Comparison of ENCODE assay signal across 8 cellular contexts in genomic region chr19:45507864-45508680, GRCh38. TPM values are rescaled to one million over a fixed set of nuclear protein-coding genes. Genes with fewer than 3 reads are reported as not detected.
DNase-seq lines count a peak whose midpoint lies in the region; ATAC-seq, FAIRE-seq and TF ChIP-seq lines count a peak whose summit lies in the region.

No MANE protein-coding gene starts in this region.

- no peak for ATAC-seq in body of pancreas
- ATAC-seq in HG02840 (IDR thresholded peaks at IDR 0.05; ENCODE audit: low FRiP score, unreplicated experiment), result no peak

- CTCF ChIA-PET in RWPE1 (lab: Yijun Ruan, JAX), result interaction anchor here (0.6 kb wide), 3 partner anchors 21 to 107 kb away, joined by 3 to 6 read pairs (median 5); no protein-coding TSS in a partner anchor

- H3K4me1 ChIP-seq in body of pancreas (peaks cover 23% of the 10 kb centered on the region), keratinocyte (ENCODE audit: control insufficient read depth, extremely low read depth, insufficient read depth, low read length) (peaks cover 35% of the 10 kb centered on the region)

- H3K79me2 ChIP-seq in keratinocyte (ENCODE audit: control insufficient read depth, insufficient read depth, low read length), result peaks cover 57% of the 10 kb centered on the region

- peak overlapping the region; percentile 94 for H3K9ac ChIP-seq in keratinocyte (ENCODE audit: control insufficient read depth, extremely low read depth, insufficient read depth, low read length)

- no peaks in the 10 kb centered on the region for H3K27me3 ChIP-seq in body of pancreas
- no peaks in the 10 kb centered on the region for H3K27me3 ChIP-seq in keratinocyte (ENCODE audit: control insufficient read depth, extremely low read depth, insufficient read depth, low read length)

- POLR2A ChIA-PET in RWPE1 (lab: Yijun Ruan, JAX; ENCODE audit: low non-redundant PET), result interaction anchor here (0.6 to 1.3 kb wide), 2 partner anchors 21 to 244 kb away, joined by 3 to 7 read pairs; no protein-coding TSS in a partner anchor

- H3K9me3 ChIP-seq in body of pancreas (no peaks in the 10 kb centered on the region), keratinocyte (ENCODE audit: control insufficient read depth, low read depth, low read length) (no peaks in the 10 kb centered on the region)

- no peak for TF ChIP-seq POLR2A in body of pancreas (IDR thresholded peaks at IDR 0.05)

- H3K9me1 ChIP-seq in keratinocyte (ENCODE audit: control insufficient read depth, extremely low read depth, insufficient read depth, low read length), result peaks cover 3% of the 10 kb centered on the region

- DNase-seq in NCI-H345 (lab: John Stamatoyannopoulos, UW) (peak; percentile 60), NCI-H345 treated with DMSO at 0.1 percent for 48 hours (lab: John Stamatoyannopoulos, UW; ENCODE audit: unreplicated experiment) (no peak), RWPE1 (ENCODE audit: low spot score) (no peak), body of pancreas (peak; percentile 52 to 68 (median 66)), keratinocyte (ENCODE audit: low read depth, low spot score) (no peak), cerebellar cortex (ENCODE audit: low spot score) (no peak)
- peak; percentile 53 to 63 for DNase-seq in stimulated activated CD4-positive, alpha-beta T cell treated with anti-CD3 and anti-CD28 coated beads, Interleukin-4, amount 100 ng/mL, for 4 hours

- no peak overlapping the region for H2AFZ ChIP-seq in keratinocyte (ENCODE audit: control insufficient read depth, low read length)

- WGBS in body of pancreas, 2 donors, result 1% methylated on average over 14 to 28 of the region's 44 CpGs

- TF ChIP-seq CTCF in RWPE1 (conservative IDR thresholded peaks at IDR 0.05; ENCODE audit: low read depth) (no peak), body of pancreas (IDR thresholded peaks at IDR 0.05) (no peak), keratinocyte (optimal IDR thresholded peaks at IDR 0.05 in 1 of 3, IDR thresholded peaks at IDR 0.05 in 1 of 3, conservative IDR thresholded peaks at IDR 0.05 in 1 of 3; ENCODE audit: extremely low read depth in 1 of 3, insufficient read depth in 2 of 3, low read length in 3 of 3) (no peak)

- H3K4me3 ChIP-seq in body of pancreas (peak overlapping the region; percentile 60 to 97), keratinocyte (ENCODE audit: control insufficient read depth in 2 of 3, extremely low read depth in 1 of 3, insufficient read depth in 2 of 3, low read depth in 1 of 3, low read length in 3 of 3) (peak overlapping the region; percentile 58 to 99 (median 86))

- no peak for FAIRE-seq in keratinocyte (lab: Jason Lieb, UNC)

- peak overlapping the region; percentile 95 for H3K27ac ChIP-seq in RWPE1
- H3K27ac ChIP-seq in body of pancreas, result peak overlapping the region; percentile 90 to 99 (median 94)
- H3K27ac ChIP-seq in keratinocyte (ENCODE audit: control insufficient read depth, insufficient read depth, low read length), result peak overlapping the region; percentile 95

- dilution Hi-C loops in keratinocyte (cut with MboI; ENCODE audit: extremely low pct_ligation_motif_present, low sequenced_read_pairs), result no loop called here

- H3K36me3 ChIP-seq in body of pancreas (replicated peaks in 1 of 2; ENCODE audit: insufficient read depth in 1 of 2, low read depth in 2 of 2) (no peaks in the 10 kb centered on the region), keratinocyte (ENCODE audit: control insufficient read depth in 2 of 2, extremely low read depth in 1 of 2, insufficient read depth in 2 of 2, low read length in 2 of 2) (peaks cover 3 to 17% of the 10 kb centered on the region in 2 experiments)

- H3K4me2 ChIP-seq in keratinocyte (ENCODE audit: control insufficient read depth, extremely low read depth, insufficient read depth, low read depth, low read length), result peak overlapping the region; percentile 90

- peaks cover 22% of the 10 kb centered on the region for H4K20me1 ChIP-seq in keratinocyte (ENCODE audit: control insufficient read depth, extremely low read depth, insufficient read depth, low read length)

- intact Hi-C loops in body of pancreas (cut with DNase I), result no loop called here

RNA-seq across cellular contexts. Expression of gene VASP, which starts 0.8 kb away (rescaled TPM):
- 10 to 100 TPM; 27.0 to 29.7 TPM for total RNA-seq in body of pancreas
- polyA plus RNA-seq in keratinocyte, result 99.0 to 117 TPM (median 110 TPM) in 3 replicates
- 76.9 TPM for polyA plus RNA-seq in keratinocyte (2011; ENCODE audit: low read depth)
- polyA plus RNA-seq in keratinocyte (2011; cell fraction: cytosol; rRNA removed), result 78.8 and 128 TPM in 2 replicates
- polyA plus RNA-seq in keratinocyte (2011; cell fraction: nucleus; rRNA removed), result 94.7 and 121 TPM in 2 replicates
- 53.7 and 126 TPM in 2 replicates for polyA plus RNA-seq in keratinocyte (2012; ENCODE audit: low replicate concordance)
- polyA minus RNA-seq in keratinocyte, result 88.7 to 145 TPM (median 99.3 TPM) in 3 replicates
- polyA minus RNA-seq in keratinocyte (2011; cell fraction: cytosol; rRNA and poly(A)+ RNA removed), result 240 TPM
- polyA minus RNA-seq in keratinocyte (2011; cell fraction: nucleus; rRNA and poly(A)+ RNA removed), result 117 and 165 TPM in 2 replicates

RNA-seq across cellular contexts. Expression of gene PPM1N, which starts 9.8 kb away (rescaled TPM):
- total RNA-seq in body of pancreas, result not detected
- polyA plus RNA-seq in keratinocyte, result 1.9 to 2.5 TPM (median 2.0 TPM) in 3 replicates
- polyA plus RNA-seq in keratinocyte (2011; ENCODE audit: low read depth), result 0.64 TPM
- polyA plus RNA-seq in keratinocyte (2011; cell fraction: cytosol; rRNA removed), result 1.6 and 2.1 TPM in 2 replicates
- 1.4 and 1.9 TPM in 2 replicates for polyA plus RNA-seq in keratinocyte (2011; cell fraction: nucleus; rRNA removed)
- 1.2 and 2.1 TPM in 2 replicates for polyA plus RNA-seq in keratinocyte (2012; ENCODE audit: low replicate concordance)
- 0.42 TPM in 1 of 3 replicates, not detected in the others for polyA minus RNA-seq in keratinocyte
- polyA minus RNA-seq in keratinocyte (2011; cell fraction: cytosol; rRNA and poly(A)+ RNA removed), result not detected
- not detected in 2 replicates for polyA minus RNA-seq in keratinocyte (2011; cell fraction: nucleus; rRNA and poly(A)+ RNA removed)

RNA-seq across cellular contexts. Expression of gene RTN2, which starts 11.2 kb away (rescaled TPM):
- total RNA-seq in body of pancreas, result 1 to 10 TPM; 2.9 to 5.6 TPM
- polyA plus RNA-seq in keratinocyte, result 8.5 to 13.6 TPM (median 12.2 TPM) in 3 replicates
- polyA plus RNA-seq in keratinocyte (2011; ENCODE audit: low read depth), result 4.5 TPM
- 7.2 and 12.4 TPM in 2 replicates for polyA plus RNA-seq in keratinocyte (2011; cell fraction: cytosol; rRNA removed)
- 6.7 and 10.0 TPM in 2 replicates for polyA plus RNA-seq in keratinocyte (2011; cell fraction: nucleus; rRNA removed)
- 7.5 and 15.7 TPM in 2 replicates for polyA plus RNA-seq in keratinocyte (2012; ENCODE audit: low replicate concordance)
- 5.7 to 20.4 TPM (median 8.5 TPM) in 3 replicates for polyA minus RNA-seq in keratinocyte
- 21.7 TPM for polyA minus RNA-seq in keratinocyte (2011; cell fraction: cytosol; rRNA and poly(A)+ RNA removed)
- polyA minus RNA-seq in keratinocyte (2011; cell fraction: nucleus; rRNA and poly(A)+ RNA removed), result 6.4 and 13.0 TPM in 2 replicates

RNA-seq across cellular contexts. Expression of gene FOSB, which starts 40.3 kb away (rescaled TPM):
- 10 to 100 TPM in 1 of 2 donors, 1 to 10 TPM in 1; 4.2 to 84.7 TPM for total RNA-seq in body of pancreas
- polyA plus RNA-seq in keratinocyte, result 0.27 to 4.6 TPM (median 3.9 TPM) in 3 replicates
- 7.5 TPM for polyA plus RNA-seq in keratinocyte (2011; ENCODE audit: low read depth)
- polyA plus RNA-seq in keratinocyte (2011; cell fraction: cytosol; rRNA removed), result 1.2 and 2.5 TPM in 2 replicates
- 69.0 and 109 TPM in 2 replicates for polyA plus RNA-seq in keratinocyte (2011; cell fraction: nucleus; rRNA removed)
- polyA plus RNA-seq in keratinocyte (2012; ENCODE audit: low replicate concordance), result 0.37 and 11.7 TPM in 2 replicates
- 2.9 to 15.1 TPM (median 9.2 TPM) in 3 replicates for polyA minus RNA-seq in keratinocyte
- polyA minus RNA-seq in keratinocyte (2011; cell fraction: cytosol; rRNA and poly(A)+ RNA removed), result 1.7 TPM
- polyA minus RNA-seq in keratinocyte (2011; cell fraction: nucleus; rRNA and poly(A)+ RNA removed), result 41.5 and 54.1 TPM in 2 replicates

Comparison
In these comparisons a context has a peak if more than half of its experiments do, and no peak if none do; other contexts are left out.
1. DNase-seq: peak in NCI-H345 (single experiment), body of pancreas (4 of 4) and stimulated activated CD4-positive, alpha-beta T cell treated with anti-CD3 and anti-CD28 coated beads, Interleukin-4, amount 100 ng/mL, for 4 hours (2 of 2); none in NCI-H345 treated with DMSO at 0.1 percent for 48 hours (single experiment), RWPE1 (single experiment), keratinocyte (single experiment) and cerebellar cortex (single experiment).
2. Peak in every context shown above with its lines, with median percentiles within 50 percentile points of each other: H3K27ac ChIP-seq.